ENCODE assay signal across 14 cellular contexts in the genomic region with DNA sequence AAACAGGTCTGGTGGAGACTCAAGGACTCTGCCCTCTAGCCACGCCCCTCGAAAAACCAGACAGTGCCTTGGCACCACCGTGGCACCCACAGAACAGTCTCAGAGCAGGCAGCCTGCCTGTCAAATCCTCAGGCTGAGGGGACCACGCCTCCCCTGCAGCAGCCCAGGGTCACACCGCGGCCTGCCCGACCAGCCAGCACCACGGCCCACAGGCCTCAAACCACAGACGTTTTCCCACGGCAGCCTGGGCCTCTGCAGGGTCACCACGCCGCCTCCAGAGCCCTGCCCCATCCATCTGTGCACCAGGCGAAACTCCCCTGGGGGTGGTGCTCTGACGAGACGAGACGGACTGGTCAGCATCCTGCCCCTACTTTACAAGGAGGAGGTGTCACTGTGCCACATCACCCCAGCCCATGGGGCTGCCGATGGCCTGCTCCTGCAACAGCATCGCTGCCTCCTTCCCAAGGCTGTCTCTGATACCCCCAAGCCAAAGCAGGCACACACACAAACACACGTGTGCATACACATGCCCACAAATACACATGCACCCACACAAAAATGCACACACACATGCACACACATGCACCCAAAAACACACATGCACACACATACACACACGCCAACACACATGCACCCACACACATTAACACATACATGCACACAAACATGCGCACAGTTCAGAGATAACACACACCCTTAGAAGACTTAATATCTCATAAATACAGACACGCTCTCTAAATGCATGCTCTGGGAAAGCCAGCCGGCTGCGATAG. TPM values are rescaled to one million over a fixed set of nuclear protein-coding genes. Genes with fewer than 3 reads are reported as not detected.
DNase-seq lines count a peak whose midpoint lies in the region; ATAC-seq and TF ChIP-seq lines count a peak whose summit lies in the region.
"Had no signal": no experiment of that assay in that cellular context is flagged by ENCODE, and none has a peak within 500 bp of the region (broad histone marks: within the 10 kb centered on the region; RNA-seq: fewer than 3 reads in every experiment).

No MANE protein-coding gene starts in this region.

- TF ChIP-seq POLR2A in body of pancreas (IDR thresholded peaks at IDR 0.05) (no peak), uterus (IDR thresholded peaks at IDR 0.05) (no peak)

- H3K27ac ChIP-seq in HEK293 (ENCODE audit: extremely low read depth, low read depth, low read length), result no peak overlapping the region
- H3K27ac ChIP-seq in body of pancreas, result peak overlapping the region in 2 of 4 donors; percentile 32 to 54
- no peak overlapping the region for H3K27ac ChIP-seq in right cardiac atrium (ENCODE audit: low read length)
- H3K27ac ChIP-seq in uterus, result no peak overlapping the region

- CTCF ChIA-PET in HEK293 (lab: Yijun Ruan, JAX), result interaction anchor here (0.6 kb wide), 1 partner anchor 137 kb away, joined by 3 read pairs; no protein-coding TSS in a partner anchor

- H3K4me1 ChIP-seq in HEK293 (ENCODE audit: control insufficient read depth, insufficient read depth, low read length) (no peaks in the 10 kb centered on the region), body of pancreas (peaks cover 1% of the 10 kb centered on the region), right cardiac atrium (ENCODE audit: control insufficient read depth, insufficient read depth, low read length) (no peaks in the 10 kb centered on the region), uterus (no peaks in the 10 kb centered on the region)

- H3K27me3 ChIP-seq in body of pancreas (no peaks in the 10 kb centered on the region), right cardiac atrium (ENCODE audit: control insufficient read depth, insufficient read depth) (no peaks in the 10 kb centered on the region), uterus (no peaks in the 10 kb centered on the region)

- H3K9me3 ChIP-seq in HEK293 (ENCODE audit: control insufficient read depth, insufficient read depth, low read depth, low read length) (no peaks in the 10 kb centered on the region), body of pancreas (no peaks in the 10 kb centered on the region), right cardiac atrium (ENCODE audit: control insufficient read depth, low read length) (no peaks in the 10 kb centered on the region), uterus (no peaks in the 10 kb centered on the region)

- POLR2A ChIA-PET in HEK293 (lab: Yijun Ruan, JAX), result no interaction called here

- intact Hi-C loops in body of pancreas (cut with DNase I), result no loop called here
- intact Hi-C loops in right cardiac atrium (cut with DNase I), result loop anchor here in 3 of 4 donors (10.0 kb wide), 2 partner anchors 48 to 248 kb away; a partner anchor contains a TSS
- intact Hi-C loops in uterus (cut with DNase I; ENCODE audit: low total_unique reads), result no loop called here

- DNase-seq in body of pancreas (peak; percentile 58 to 87 (median 72)), right cardiac atrium (peak in 2 of 3 donors; percentile 47 to 67), retina (peak; percentile 69), cortex of kidney (lab: John Stamatoyannopoulos, UW) (no peak), uterus (no peak), NCI-H2196 (lab: John Stamatoyannopoulos, UW; ENCODE audit: unreplicated experiment) (no peak)
- DNase-seq: activated CD4-positive, alpha-beta memory T cell treated with anti-CD3 and anti-CD28 coated beads for 36 hours; activated T-cell treated with anti-CD3 and anti-CD28 coated beads, Interleukin-2, amount 50 U/mL, for 48 hours; NCI-H187; NCI-H510A treated with DMSO at 0.1 percent for 48 hours; nephron progenitor cell; stimulated activated CD4-positive, alpha-beta T cell treated with anti-CD3 and anti-CD28 coated beads, Interleukin-2, amount 100 ng/mL, for 48 hours had no signal

- TF ChIP-seq CTCF in HEK293 (tag by site-specific recombination; IDR thresholded peaks at IDR 0.05), result no peak
- no peak for TF ChIP-seq CTCF in body of pancreas (IDR thresholded peaks at IDR 0.05)
- no peak for TF ChIP-seq CTCF in uterus (IDR thresholded peaks at IDR 0.05)

- H3K36me3 ChIP-seq in HEK293 (ENCODE audit: control insufficient read depth in 2 of 2, insufficient read depth in 1 of 2, low read length in 2 of 2) (no peaks in the 10 kb centered on the region), body of pancreas (replicated peaks in 1 of 2; ENCODE audit: insufficient read depth in 1 of 2, low read depth in 2 of 2) (no peaks in the 10 kb centered on the region), uterus (no peaks in the 10 kb centered on the region)

- H3K4me3 ChIP-seq in HEK293 (ENCODE audit: low read depth, low read length), result no peak overlapping the region
- H3K4me3 ChIP-seq in body of pancreas, result no peak overlapping the region
- H3K4me3 ChIP-seq in right cardiac atrium (ENCODE audit: low read length), result no peak overlapping the region
- H3K4me3 ChIP-seq in uterus, result no peak overlapping the region

- ATAC-seq in body of pancreas, result peak; percentile 73
- peak; percentile 3 to 15 for ATAC-seq in right cardiac atrium

- WGBS in body of pancreas, 2 donors, result 44 to 73% methylated on average over 12 to 24 of the region's 24 CpGs
- WGBS in right cardiac atrium, result 66% methylated on average over 24 of the region's 24 CpGs

TF ChIP-seq in HEK293, 187 proteins besides CTCF, POLR2A, EP300 and RAD21:
- TF ChIP-seq, protein P1, sequence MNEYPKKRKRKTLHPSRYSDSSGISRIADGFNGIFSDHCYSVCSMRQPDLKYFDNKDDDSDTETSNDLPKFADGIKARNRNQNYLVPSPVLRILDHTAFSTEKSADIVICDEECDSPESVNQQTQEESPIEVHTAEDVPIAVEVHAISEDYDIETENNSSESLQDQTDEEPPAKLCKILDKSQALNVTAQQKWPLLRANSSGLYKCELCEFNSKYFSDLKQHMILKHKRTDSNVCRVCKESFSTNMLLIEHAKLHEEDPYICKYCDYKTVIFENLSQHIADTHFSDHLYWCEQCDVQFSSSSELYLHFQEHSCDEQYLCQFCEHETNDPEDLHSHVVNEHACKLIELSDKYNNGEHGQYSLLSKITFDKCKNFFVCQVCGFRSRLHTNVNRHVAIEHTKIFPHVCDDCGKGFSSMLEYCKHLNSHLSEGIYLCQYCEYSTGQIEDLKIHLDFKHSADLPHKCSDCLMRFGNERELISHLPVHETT (tag by site-specific recombination; IDR thresholded peaks at IDR 0.05), result no peak
- TF ChIP-seq, protein P2, sequence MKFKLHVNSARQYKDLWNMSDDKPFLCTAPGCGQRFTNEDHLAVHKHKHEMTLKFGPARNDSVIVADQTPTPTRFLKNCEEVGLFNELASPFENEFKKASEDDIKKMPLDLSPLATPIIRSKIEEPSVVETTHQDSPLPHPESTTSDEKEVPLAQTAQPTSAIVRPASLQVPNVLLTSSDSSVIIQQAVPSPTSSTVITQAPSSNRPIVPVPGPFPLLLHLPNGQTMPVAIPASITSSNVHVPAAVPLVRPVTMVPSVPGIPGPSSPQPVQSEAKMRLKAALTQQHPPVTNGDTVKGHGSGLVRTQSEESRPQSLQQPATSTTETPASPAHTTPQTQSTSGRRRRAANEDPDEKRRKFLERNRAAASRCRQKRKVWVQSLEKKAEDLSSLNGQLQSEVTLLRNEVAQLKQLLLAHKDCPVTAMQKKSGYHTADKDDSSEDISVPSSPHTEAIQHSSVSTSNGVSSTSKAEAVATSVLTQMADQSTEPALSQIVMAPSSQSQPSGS (tag by site-specific recombination; IDR thresholded peaks at IDR 0.05; ENCODE audit: low read depth), result no peak
- no peak for TF ChIP-seq ZNF266 (tag by site-specific recombination; IDR thresholded peaks at IDR 0.05; ENCODE audit: low read depth)
- no peak for TF ChIP-seq ZNF521 (tag by site-specific recombination; IDR thresholded peaks at IDR 0.05)
- TF ChIP-seq, protein P3, sequence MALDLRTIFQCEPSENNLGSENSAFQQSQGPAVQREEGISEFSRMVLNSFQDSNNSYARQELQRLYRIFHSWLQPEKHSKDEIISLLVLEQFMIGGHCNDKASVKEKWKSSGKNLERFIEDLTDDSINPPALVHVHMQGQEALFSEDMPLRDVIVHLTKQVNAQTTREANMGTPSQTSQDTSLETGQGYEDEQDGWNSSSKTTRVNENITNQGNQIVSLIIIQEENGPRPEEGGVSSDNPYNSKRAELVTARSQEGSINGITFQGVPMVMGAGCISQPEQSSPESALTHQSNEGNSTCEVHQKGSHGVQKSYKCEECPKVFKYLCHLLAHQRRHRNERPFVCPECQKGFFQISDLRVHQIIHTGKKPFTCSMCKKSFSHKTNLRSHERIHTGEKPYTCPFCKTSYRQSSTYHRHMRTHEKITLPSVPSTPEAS (tag by site-specific recombination; IDR thresholded peaks at IDR 0.05), result peak; percentile 65; the same call in 1 of the 2 replicates
- no peak for TF ChIP-seq ZNF510 (tag by site-specific recombination; IDR thresholded peaks at IDR 0.05; ENCODE audit: insufficient replicate concordance)
- TF ChIP-seq ZFP69B (tag by site-specific recombination; IDR thresholded peaks at IDR 0.05), result no peak
- TF ChIP-seq ZNF394 (tag by site-specific recombination; IDR thresholded peaks at IDR 0.05; ENCODE audit: borderline replicate concordance), result no peak
- TF ChIP-seq ZNF10 (tag by site-specific recombination; IDR thresholded peaks at IDR 0.05), result no peak

RNA-seq across cellular contexts. Expression of a gene that starts 24.6 kb away (rescaled TPM):
- total RNA-seq in body of pancreas, result under 1 TPM in 1 of 2 donors, not detected in 1; under 0.01 TPM
- under 1 TPM; 0.23 to 0.39 (median 0.30) TPM for total RNA-seq in right cardiac atrium
- 0.16 TPM for polyA plus RNA-seq in right cardiac atrium
- 1 to 10 TPM in 1 of 4 donors, under 1 TPM in 2, not detected in 1; 0.24 to 1.6 (median 0.29) TPM for total RNA-seq in uterus
- total RNA-seq: activated CD4-positive, alpha-beta memory T cell treated with anti-CD3 and anti-CD28 coated beads for 36 hours; HT-29 had no signal

RNA-seq across cellular contexts. Expression of a gene that starts 46.3 kb away (rescaled TPM):
- total RNA-seq in body of pancreas, result 10 to 100 TPM in 1 of 2 donors, 1 to 10 TPM in 1; 2.1 to 29.0 TPM
- total RNA-seq in right cardiac atrium, result 10 to 100 TPM in 2 of 4 donors, 1 to 10 TPM in 2; 6.9 to 12.0 (median 9.4) TPM
- 4.7 TPM for polyA plus RNA-seq in right cardiac atrium
- 10 to 100 TPM in 1 of 4 donors, 1 to 10 TPM in 3; 1.0 to 10.1 (median 6.6) TPM for total RNA-seq in uterus
- total RNA-seq: HT-29 had no signal

Comparison
In these comparisons a context has a peak if more than half of its experiments do, and no peak if none do; other contexts are left out.
1. DNase-seq: peak in body of pancreas (4 of 4), right cardiac atrium (2 of 3) and retina (single experiment); none in cortex of kidney (single experiment), uterus (0 of 2) and NCI-H2196 (single experiment).
2. intact Hi-C loops: an anchor here in right cardiac atrium (10.0 kb wide); none called in body of pancreas and uterus.